ENCODE assay signal across 1 cellular context in genomic region chr1:99544328-99544727, GRCh38.
TF ChIP-seq lines count a peak whose summit lies in the region.

No MANE protein-coding gene starts in this region.

TF ChIP-seq in IMR-90, 13 proteins besides CTCF, POLR2A, EP300 and RAD21:
- TF ChIP-seq NFE2L2 (IDR thresholded peaks at IDR 0.05; ENCODE audit: low read depth, low read length) = no peak
- no peak for TF ChIP-seq SMC3 (IDR thresholded peaks at IDR 0.05; ENCODE audit: low read depth, low read length)
- peak; percentile 65; the same call in 1 of the 2 replicates for TF ChIP-seq CEBPB (IDR thresholded peaks at IDR 0.05; ENCODE audit: low read depth, low read length)
